10 cellular contexts compared by ENCODE assay signal in the genomic region with DNA sequence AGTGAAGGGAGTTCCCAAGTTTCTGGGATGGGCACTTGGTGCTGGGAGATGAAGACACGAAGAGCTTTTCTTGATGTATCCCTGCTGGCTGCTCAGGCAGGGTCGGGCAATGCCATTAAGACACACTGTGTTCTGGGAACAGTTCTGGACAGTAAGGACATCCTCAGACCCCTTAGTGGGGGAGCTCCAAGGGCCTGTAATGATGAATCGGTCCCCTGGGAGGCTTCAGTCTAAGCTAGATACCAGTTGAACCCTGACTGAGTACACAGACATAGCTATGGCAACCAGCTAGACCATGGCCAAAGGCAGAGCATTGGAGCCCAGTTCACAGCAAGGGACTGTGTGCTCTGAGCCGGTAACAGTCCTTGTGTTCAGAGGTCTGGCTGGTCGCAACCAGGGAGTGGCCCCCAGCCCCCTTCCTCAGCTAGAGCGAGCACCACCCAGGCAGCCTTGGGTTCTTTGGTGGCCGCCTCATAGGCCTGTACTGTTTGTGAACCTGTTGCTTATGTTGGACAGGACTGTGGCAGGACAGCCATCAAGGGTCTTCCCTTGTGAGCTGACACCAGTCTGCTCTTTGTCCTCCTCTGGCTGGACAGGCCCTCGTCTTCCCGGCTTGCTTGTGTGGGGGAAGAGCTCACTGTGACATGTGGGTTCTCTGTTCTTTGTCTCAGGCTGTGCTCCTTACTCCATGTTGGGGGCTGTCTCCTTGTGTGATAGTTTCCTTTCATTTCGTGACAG. TPM values are rescaled to one million over a fixed set of nuclear protein-coding genes. Genes with fewer than 3 reads are reported as not detected.
DNase-seq lines count a peak whose midpoint lies in the region; ATAC-seq and TF ChIP-seq lines count a peak whose summit lies in the region.
"Had no signal": no experiment of that assay in that cellular context is flagged by ENCODE, and none has a peak within 500 bp of the region (broad histone marks: within the 10 kb centered on the region; RNA-seq: fewer than 3 reads in every experiment).

No MANE protein-coding gene starts in this region.

- no peak for TF ChIP-seq POLR2A in HCT116 (IDR thresholded peaks at IDR 0.05; ENCODE audit: borderline replicate concordance, extremely low read depth, insufficient read depth, insufficient read length)

- H3K4me1 ChIP-seq in HCT116 (ENCODE audit: control insufficient read depth in 1 of 2, insufficient read depth in 2 of 2, low read length in 2 of 2) (peaks cover 37 to 65% of the 10 kb centered on the region in 2 experiments), smooth muscle cell (ENCODE audit: low read depth) (peaks cover 35% of the 10 kb centered on the region)
- H3K4me1 ChIP-seq: HAP-1 had no signal

- no peak overlapping the region for H3K4me3 ChIP-seq in HCT116 (replicated peaks in 1 of 2; ENCODE audit: low read depth in 1 of 2, low read length in 2 of 2)
- no peak overlapping the region for H3K4me3 ChIP-seq in smooth muscle cell
- H3K4me3 ChIP-seq: HAP-1 had no signal

- ATAC-seq in HCT116 (no peak), HG03460 (IDR thresholded peaks at IDR 0.05; ENCODE audit: unreplicated experiment) (no peak), HG02588 (IDR thresholded peaks at IDR 0.05; ENCODE audit: unreplicated experiment) (no peak)
- ATAC-seq in activated T-helper 17 cell treated with anti-CD3 and anti-CD28 coated beads, Interleukin-2, amount 50 U/mL, for 72 hours (replicated peaks): no peak

- TF ChIP-seq RAD21 in HCT116 (IDR thresholded peaks at IDR 0.05; ENCODE audit: low read depth): no peak

- POLR2A ChIA-PET in HCT116 (lab: Charles Lee): no interaction called here

- peaks cover 34% of the 10 kb centered on the region for H3K4me1 Mint-ChIP-seq in activated T-helper 17 cell treated with anti-CD3 and anti-CD28 coated beads, Interleukin-2, amount 50 U/mL, for 72 hours
- peaks cover 69 to 85% of the 10 kb centered on the region in 2 donors for H3K4me1 Mint-ChIP-seq in immature natural killer cell

- no peaks in the 10 kb centered on the region for H3K27me3 Mint-ChIP-seq in activated T-helper 17 cell treated with anti-CD3 and anti-CD28 coated beads, Interleukin-2, amount 50 U/mL, for 72 hours
- peaks cover 0 to 4% (median 2%) of the 10 kb centered on the region in 3 donors for H3K27me3 Mint-ChIP-seq in immature natural killer cell (ENCODE audit: low read depth in 3 of 3)

- H3K4me2 ChIP-seq in HCT116 (ENCODE audit: low read length): peak overlapping the region; percentile 89
- H3K4me2 ChIP-seq in smooth muscle cell: peak overlapping the region; percentile 78

- no peaks in the 10 kb centered on the region for H3K9me3 Mint-ChIP-seq in activated T-helper 17 cell treated with anti-CD3 and anti-CD28 coated beads, Interleukin-2, amount 50 U/mL, for 72 hours
- no peaks in the 10 kb centered on the region for H3K9me3 Mint-ChIP-seq in immature natural killer cell

- H3K27me3 ChIP-seq in HCT116 (ENCODE audit: insufficient read depth, low read length) (no peaks in the 10 kb centered on the region), smooth muscle cell (ENCODE audit: low read depth) (no peaks in the 10 kb centered on the region)

- H3K9me3 ChIP-seq in HCT116 (ENCODE audit: control insufficient read depth in 1 of 2, insufficient read depth in 1 of 2, low read depth in 1 of 2, low read length in 2 of 2) (no peaks in the 10 kb centered on the region), smooth muscle cell (replicated peaks; ENCODE audit: low read depth) (no peaks in the 10 kb centered on the region)
- H3K9me3 ChIP-seq: HAP-1 had no signal

- no TSS peak for BruUV-seq in HCT116 (replicated peaks; lab: Mats Ljungman, UMichigan)

- CTCF ChIA-PET in HCT116 (lab: Charles Lee): no interaction called here

- RAD21 ChIA-PET in HCT116 (lab: Charles Lee; ENCODE audit: low non-redundant PET in 1 of 2, low total read pairs in 2 of 2, uncharacterized antibody in 2 of 2, unreplicated experiment in 2 of 2): no interaction called here

- H2AFZ ChIP-seq in HCT116 (ENCODE audit: low read depth, low read length, poor library complexity, severe bottlenecking) (no peak overlapping the region), smooth muscle cell (ENCODE audit: low read depth) (no peak overlapping the region)

- WGBS in smooth muscle cell (ENCODE audit: low lambda C conversion rate): 71% methylated on average over 10 of the region's 10 CpGs

- intact Hi-C loops in HCT116 (cut with micrococcal nuclease): no loop called here

- H3K4me3 Mint-ChIP-seq in activated T-helper 17 cell treated with anti-CD3 and anti-CD28 coated beads, Interleukin-2, amount 50 U/mL, for 72 hours: no peak overlapping the region
- peak overlapping the region; percentile 58 to 84 (median 62) for H3K4me3 Mint-ChIP-seq in immature natural killer cell

- H3K36me3 ChIP-seq in HCT116 (ENCODE audit: control insufficient read depth in 1 of 2, insufficient read depth in 2 of 2, low read length in 2 of 2) (peaks cover 5 to 15% of the 10 kb centered on the region in 2 experiments; a peak in 2 of 4 replicates), smooth muscle cell (ENCODE audit: low read depth) (no peaks in the 10 kb centered on the region)

- TF ChIP-seq CTCF in HCT116 (IDR thresholded peaks at IDR 0.05 in 2 of 3, conservative IDR thresholded peaks at IDR 0.05 in 1 of 3; ENCODE audit: borderline replicate concordance in 1 of 3, insufficient read depth in 1 of 3, low read depth in 2 of 3, low read length in 2 of 3): no peak
- TF ChIP-seq CTCF in smooth muscle cell (IDR thresholded peaks at IDR 0.05; ENCODE audit: borderline replicate concordance, insufficient read depth, poor library complexity, severe bottlenecking): no peak

- H3K9me2 ChIP-seq in HCT116 (ENCODE audit: insufficient read depth): no peaks in the 10 kb centered on the region

- peaks cover 54% of the 10 kb centered on the region for H3K36me3 Mint-ChIP-seq in activated T-helper 17 cell treated with anti-CD3 and anti-CD28 coated beads, Interleukin-2, amount 50 U/mL, for 72 hours (ENCODE audit: low read depth)
- peaks cover under 1 to 5% (median 5%) of the 10 kb centered on the region in 3 donors for H3K36me3 Mint-ChIP-seq in immature natural killer cell

- H3K27ac Mint-ChIP-seq in activated T-helper 17 cell treated with anti-CD3 and anti-CD28 coated beads, Interleukin-2, amount 50 U/mL, for 72 hours: peak overlapping the region; percentile 87
- peak overlapping the region; percentile 86 to 96 (median 89) for H3K27ac Mint-ChIP-seq in immature natural killer cell

- DNase-seq in HCT116 (ENCODE audit: low read depth, low spot score) (no peak), immature natural killer cell (no peak), smooth muscle cell (lab: John Stamatoyannopoulos, UW; ENCODE audit: unreplicated experiment) (no peak), globus pallidus (ENCODE audit: low spot score) (no peak), NCI-H1417 (lab: John Stamatoyannopoulos, UW) (no peak)
- DNase-seq: Kasumi-1 had no signal

- peaks cover 97% of the 10 kb centered on the region for H3K79me2 ChIP-seq in HCT116 (ENCODE audit: insufficient read depth, low read length)
- peaks cover 79% of the 10 kb centered on the region for H3K79me2 ChIP-seq in smooth muscle cell (ENCODE audit: low read depth)

- peaks cover 42% of the 10 kb centered on the region for H3F3A ChIP-seq in smooth muscle cell (ENCODE audit: low read depth)

- H3K9ac ChIP-seq in HCT116 (ENCODE audit: low read length) (peak overlapping the region; percentile 74), smooth muscle cell (ENCODE audit: low read depth) (peak overlapping the region; percentile 87)

- H3K27ac ChIP-seq in HCT116 (ENCODE audit: low read depth, low read length) (peak overlapping the region; percentile 90), smooth muscle cell (ENCODE audit: low read depth) (peak overlapping the region; percentile 98)

- H4K20me1 ChIP-seq in HCT116 (ENCODE audit: insufficient read depth): no peaks in the 10 kb centered on the region; the same call in 1 of the 2 replicates
- H4K20me1 ChIP-seq in smooth muscle cell (ENCODE audit: low read depth): peaks cover 92% of the 10 kb centered on the region

TF ChIP-seq in HCT116, 20 proteins besides CTCF, POLR2A, EP300 and RAD21 (continues in another document):
- TF ChIP-seq POLR2AphosphoS5 (IDR thresholded peaks at IDR 0.05; ENCODE audit: low read depth, low read length): no peak
- TF ChIP-seq SIN3A (IDR thresholded peaks at IDR 0.05; ENCODE audit: low read depth): no peak
- TF ChIP-seq, protein P1, sequence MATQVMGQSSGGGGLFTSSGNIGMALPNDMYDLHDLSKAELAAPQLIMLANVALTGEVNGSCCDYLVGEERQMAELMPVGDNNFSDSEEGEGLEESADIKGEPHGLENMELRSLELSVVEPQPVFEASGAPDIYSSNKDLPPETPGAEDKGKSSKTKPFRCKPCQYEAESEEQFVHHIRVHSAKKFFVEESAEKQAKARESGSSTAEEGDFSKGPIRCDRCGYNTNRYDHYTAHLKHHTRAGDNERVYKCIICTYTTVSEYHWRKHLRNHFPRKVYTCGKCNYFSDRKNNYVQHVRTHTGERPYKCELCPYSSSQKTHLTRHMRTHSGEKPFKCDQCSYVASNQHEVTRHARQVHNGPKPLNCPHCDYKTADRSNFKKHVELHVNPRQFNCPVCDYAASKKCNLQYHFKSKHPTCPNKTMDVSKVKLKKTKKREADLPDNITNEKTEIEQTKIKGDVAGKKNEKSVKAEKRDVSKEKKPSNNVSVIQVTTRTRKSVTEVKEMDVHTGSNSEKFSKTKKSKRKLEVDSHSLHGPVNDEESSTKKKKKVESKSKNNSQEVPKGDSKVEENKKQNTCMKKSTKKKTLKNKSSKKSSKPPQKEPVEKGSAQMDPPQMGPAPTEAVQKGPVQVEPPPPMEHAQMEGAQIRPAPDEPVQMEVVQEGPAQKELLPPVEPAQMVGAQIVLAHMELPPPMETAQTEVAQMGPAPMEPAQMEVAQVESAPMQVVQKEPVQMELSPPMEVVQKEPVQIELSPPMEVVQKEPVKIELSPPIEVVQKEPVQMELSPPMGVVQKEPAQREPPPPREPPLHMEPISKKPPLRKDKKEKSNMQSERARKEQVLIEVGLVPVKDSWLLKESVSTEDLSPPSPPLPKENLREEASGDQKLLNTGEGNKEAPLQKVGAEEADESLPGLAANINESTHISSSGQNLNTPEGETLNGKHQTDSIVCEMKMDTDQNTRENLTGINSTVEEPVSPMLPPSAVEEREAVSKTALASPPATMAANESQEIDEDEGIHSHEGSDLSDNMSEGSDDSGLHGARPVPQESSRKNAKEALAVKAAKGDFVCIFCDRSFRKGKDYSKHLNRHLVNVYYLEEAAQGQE (IDR thresholded peaks at IDR 0.05; ENCODE audit: low read depth): no peak

RNA-seq across cellular contexts. Expression of a gene that starts 25.0 kb away (rescaled TPM):
- total RNA-seq in HCT116 (2021; ENCODE audit: unreplicated experiment) (81.3 TPM), smooth muscle cell (25.3 and 29.2 TPM in 2 replicates)
- polyA plus RNA-seq in HCT116 (2012): 71.7 and 83.4 TPM in 2 replicates
- total RNA-seq in activated T-helper 17 cell treated with anti-CD3 and anti-CD28 coated beads, Interleukin-2, amount 50 U/mL, for 72 hours: 100 to 1,000 TPM; 115 to 118 TPM
- polyA plus RNA-seq in immature natural killer cell (10 to 100 TPM; 12.1 to 91.3 (median 23.0) TPM), smooth muscle cell (70.5 and 78.5 TPM in 2 replicates)

RNA-seq across cellular contexts. Expression of a gene that starts 36.8 kb away (rescaled TPM):
- 16.4 TPM for total RNA-seq in HCT116 (2021; ENCODE audit: unreplicated experiment)
- polyA plus RNA-seq in HCT116 (2012): 7.5 and 8.8 TPM in 2 replicates
- total RNA-seq in activated T-helper 17 cell treated with anti-CD3 and anti-CD28 coated beads, Interleukin-2, amount 50 U/mL, for 72 hours: 10 to 100 TPM; 19.3 to 22.4 TPM
- polyA plus RNA-seq in immature natural killer cell: 10 to 100 TPM; 12.8 to 26.3 (median 26.1) TPM
- 17.1 and 26.1 TPM in 2 replicates for total RNA-seq in smooth muscle cell
- 18.1 and 27.3 TPM in 2 replicates for polyA plus RNA-seq in smooth muscle cell
